31 cellular contexts compared by ENCODE assay signal in genomic region chr6:153016846-153017245, GRCh38. TPM values are rescaled to one million over a fixed set of nuclear protein-coding genes. Genes with fewer than 3 reads are reported as not detected.
"Had no signal": no experiment of that assay in that cellular context is flagged by ENCODE, and none has a peak within 500 bp of the region (broad histone marks: within the 10 kb centered on the region; RNA-seq: fewer than 3 reads in every experiment).

No MANE protein-coding gene starts in this region.

- DNase-seq: activated CD4-positive, alpha-beta memory T cell treated with anti-CD3 and anti-CD28 coated beads, Interleukin-2, amount 10 ng/mL, durations not matched to agents 7 days and 5 days; activated CD4-positive, alpha-beta T cell treated with anti-CD3 and anti-CD28 coated beads for 1 hour; activated CD4-positive, alpha-beta T cell treated with anti-CD3 and anti-CD28 coated beads for 36 hours; activated CD4-positive, alpha-beta T cell treated with anti-CD3 and anti-CD28 coated beads for 48 hours; activated CD4-positive, alpha-beta T cell treated with anti-CD3 and anti-CD28 coated beads, Interleukin-2, amount 10 ng/mL, durations not matched to agents 7 days and 5 days; activated CD4-positive, alpha-beta T cell treated with anti-CD3 and anti-CD28 coated beads, Interleukin-2, amount 50 U/mL, for 48 hours; activated CD4-positive, CD25-positive, alpha-beta regulatory T cell; activated CD8-positive, alpha-beta memory T cell treated with anti-CD3 and anti-CD28 coated beads for 24 hours; activated CD8-positive, alpha-beta memory T cell treated with anti-CD3 and anti-CD28 coated beads, Interleukin-2, amount 10 ng/mL, durations not matched to agents 7 days and 5 days; activated CD8-positive, alpha-beta memory T cell treated with anti-CD3 and anti-CD28 coated beads, Interleukin-2, amount 50 U/mL, for 48 hours; activated CD8-positive, alpha-beta T cell treated with anti-CD3 and anti-CD28 coated beads, Interleukin-2, amount 10 ng/mL, durations not matched to agents 7 days and 5 days; activated effector memory CD4-positive, alpha-beta T cell treated with Interleukin-2 at 50 U/mL for 16 hours; activated gamma-delta T cell; activated naive CD4-positive, alpha-beta T cell treated with anti-CD3 and anti-CD28 coated beads, Interleukin-2, amount 10 ng/mL, durations not matched to agents 7 days and 5 days; activated naive CD4-positive, alpha-beta T cell treated with Interleukin-2 at 50 U/mL for 16 hours; activated naive CD8-positive, alpha-beta T cell treated with anti-CD3 and anti-CD28 coated beads, Interleukin-2, amount 10 ng/mL, durations not matched to agents 7 days and 5 days; activated naive CD8-positive, alpha-beta T cell treated with anti-CD3 and anti-CD28 coated beads, Interleukin-2, amount 50 U/mL, for 24 hours; activated T-cell treated with anti-CD3 and anti-CD28 coated beads, Interleukin-2, amount 50 U/mL, for 24 hours; activated T-cell treated with anti-CD3 and anti-CD28 coated beads, Interleukin-2, amount 50 U/mL, for 48 hours; amygdala; anterior cingulate cortex; caudate nucleus; cerebellar nuclear complex; T-helper 1 cell; T-helper 2 cell; T-helper 9 cell; WERI-Rb-1 had no signal

- ATAC-seq: activated CD4-positive, alpha-beta T cell treated with anti-CD3 and anti-CD28 coated beads for 36 hours; activated CD4-positive, CD25-positive, alpha-beta regulatory T cell treated with anti-CD3 and anti-CD28 coated beads, Interleukin-2, amount 50 U/mL, for 24 hours; activated CD8-positive, alpha-beta memory T cell treated with anti-CD3 and anti-CD28 coated beads, Interleukin-2, amount 10 ng/mL, durations not matched to agents 7 days and 5 days; activated CD8-positive, alpha-beta T cell treated with anti-CD3 and anti-CD28 coated beads, Interleukin-2, amount 10 ng/mL, durations not matched to agents 7 days and 5 days; activated naive CD8-positive, alpha-beta T cell treated with anti-CD3 and anti-CD28 coated beads, Interleukin-2, amount 50 U/mL, for 24 hours; WTC11 had no signal

- H3K27me3 ChIP-seq: ascending aorta, cardiac muscle cell had no signal

- H3K9me3 ChIP-seq: ascending aorta had no signal

- H3K4me3 ChIP-seq: ascending aorta, cardiac muscle cell had no signal

- H3K36me3 ChIP-seq: ascending aorta, cardiac muscle cell, WERI-Rb-1 had no signal

- H3K27ac ChIP-seq: ascending aorta, cardiac muscle cell, WERI-Rb-1 had no signal

- H3K4me1 ChIP-seq: ascending aorta had no signal

RNA-seq across cellular contexts. Expression of gene FBXO5, which starts 34.0 kb away (rescaled TPM):
- total RNA-seq: ascending aorta had no signal
